11 cellular contexts compared by ENCODE assay signal in genomic region chr5:132424167-132424935, GRCh38. TPM values are rescaled to one million over a fixed set of nuclear protein-coding genes. Genes with fewer than 3 reads are reported as not detected.
A peak's percentile ranks its signal among the peaks of the same experiment; 100 is the strongest.
DNase-seq lines count a peak whose midpoint lies in the region; ATAC-seq and TF ChIP-seq lines count a peak whose summit lies in the region.
"Had no signal": no experiment of that assay in that cellular context is flagged by ENCODE, and none has a peak within 500 bp of the region (broad histone marks: within the 10 kb centered on the region; RNA-seq: fewer than 3 reads in every experiment).

No MANE protein-coding gene starts in this region.

- H3K27me3 Mint-ChIP-seq in activated CD8-positive, alpha-beta T cell treated with anti-CD3 and anti-CD28 coated beads, Interleukin-2, amount 10 ng/mL, durations not matched to agents 7 days and 5 days (ENCODE audit: low read depth): no peaks in the 10 kb centered on the region

- DNase-seq in left ventricle myocardium inferior (no peak), left ventricle myocardium superior (no peak), uterus (no peak), hypothalamus (lab: John Stamatoyannopoulos, UW) (no peak)
- DNase-seq in activated CD8-positive, alpha-beta T cell treated with anti-CD3 and anti-CD28 coated beads, Interleukin-2, amount 10 ng/mL, durations not matched to agents 7 days and 5 days: no peak
- DNase-seq: mesendoderm, NCI-H1092 treated with DMSO at 0.1 percent for 48 hours had no signal

- H3K27ac ChIP-seq in left ventricle myocardium inferior (replicated peaks) (peak overlapping the region; percentile 99), mucosa of rectum (ENCODE audit: low read depth in 2 of 2, low read length in 2 of 2) (peak overlapping the region; percentile 94), uterus (peak overlapping the region; percentile 51 to 68)
- H3K27ac ChIP-seq: VCaP had no signal

- no peak for TF ChIP-seq POLR2A in uterus (IDR thresholded peaks at IDR 0.05)

- peaks cover 79% of the 10 kb centered on the region for H3K36me3 Mint-ChIP-seq in activated CD8-positive, alpha-beta T cell treated with anti-CD3 and anti-CD28 coated beads, Interleukin-2, amount 10 ng/mL, durations not matched to agents 7 days and 5 days (ENCODE audit: low read depth)

- H3K4me1 ChIP-seq in left ventricle myocardium inferior (peaks cover 100% of the 10 kb centered on the region), mucosa of rectum (ENCODE audit: control insufficient read depth in 2 of 2, insufficient read depth in 2 of 2, low read length in 2 of 2) (peaks cover 96 to 97% of the 10 kb centered on the region in 2 donors), uterus (peaks cover 34 to 35% of the 10 kb centered on the region in 2 donors)

- intact Hi-C loops in left ventricle myocardium inferior (cut with micrococcal nuclease): no loop called here
- intact Hi-C loops in left ventricle myocardium superior (cut with micrococcal nuclease): no loop called here
- intact Hi-C loops in uterus (cut with DNase I; ENCODE audit: low total_unique reads): loop anchor here (5.0 kb wide), 1 partner anchor 63 kb away; no protein-coding TSS in a partner anchor

- CTCF ChIA-PET in activated CD8-positive, alpha-beta T cell treated with anti-CD3 and anti-CD28 coated beads, Interleukin-2, amount 10 ng/mL, durations not matched to agents 7 days and 5 days (lab: Charles Lee): interaction anchor here (1.3 to 11.9 kb wide), 8 partner anchors 8 to 77 kb away, joined by 3 to 141 read pairs (median 29); partner anchors contain the start of gene IRF1

- peaks cover 99% of the 10 kb centered on the region for H3K4me1 Mint-ChIP-seq in activated CD8-positive, alpha-beta T cell treated with anti-CD3 and anti-CD28 coated beads, Interleukin-2, amount 10 ng/mL, durations not matched to agents 7 days and 5 days (ENCODE audit: low read depth)

- H3K9me3 Mint-ChIP-seq in activated CD8-positive, alpha-beta T cell treated with anti-CD3 and anti-CD28 coated beads, Interleukin-2, amount 10 ng/mL, durations not matched to agents 7 days and 5 days (ENCODE audit: insufficient read depth): no peaks in the 10 kb centered on the region

- peak overlapping the region; percentile 74 for H3K4me3 Mint-ChIP-seq in activated CD8-positive, alpha-beta T cell treated with anti-CD3 and anti-CD28 coated beads, Interleukin-2, amount 10 ng/mL, durations not matched to agents 7 days and 5 days

- H3K9me3 ChIP-seq in left ventricle myocardium inferior (replicated peaks): no peaks in the 10 kb centered on the region
- H3K9me3 ChIP-seq in mucosa of rectum (ENCODE audit: control insufficient read depth in 2 of 2, low read length in 2 of 2): no peaks in the 10 kb centered on the region
- H3K9me3 ChIP-seq in uterus: no peaks in the 10 kb centered on the region

- TF ChIP-seq CTCF in left ventricle myocardium inferior (IDR thresholded peaks at IDR 0.05; ENCODE audit: borderline replicate concordance) (no peak), uterus (IDR thresholded peaks at IDR 0.05) (no peak)

- H3K27me3 ChIP-seq in left ventricle myocardium inferior (ENCODE audit: low read depth) (no peaks in the 10 kb centered on the region), mucosa of rectum (ENCODE audit: control insufficient read depth in 2 of 2, insufficient read depth in 2 of 2, low read length in 2 of 2) (no peaks in the 10 kb centered on the region), uterus (no peaks in the 10 kb centered on the region)

- H3K27ac Mint-ChIP-seq in activated CD8-positive, alpha-beta T cell treated with anti-CD3 and anti-CD28 coated beads, Interleukin-2, amount 10 ng/mL, durations not matched to agents 7 days and 5 days: peak overlapping the region; percentile 98

- H3K36me3 ChIP-seq in left ventricle myocardium inferior (peaks cover 5% of the 10 kb centered on the region), mucosa of rectum (ENCODE audit: control insufficient read depth in 2 of 2, insufficient read depth in 2 of 2, low read length in 2 of 2) (peaks cover 8 to 10% of the 10 kb centered on the region in 2 donors), uterus (no peaks in the 10 kb centered on the region)

- peak overlapping the region; percentile 64 to 82 for H3K9ac ChIP-seq in mucosa of rectum (ENCODE audit: low read depth in 1 of 2, low read length in 2 of 2)

- POLR2A ChIA-PET in activated CD8-positive, alpha-beta T cell treated with anti-CD3 and anti-CD28 coated beads, Interleukin-2, amount 10 ng/mL, durations not matched to agents 7 days and 5 days (lab: Charles Lee): interaction anchor here (3.7 to 12.1 kb wide), 8 partner anchors 8 to 72 kb away, joined by 36 to 435 read pairs (median 82); partner anchors contain the start of gene IRF1

- H3K4me3 ChIP-seq in left ventricle myocardium inferior: no peak overlapping the region
- H3K4me3 ChIP-seq in mucosa of rectum (ENCODE audit: low read length in 2 of 2): peak overlapping the region in 1 of 2 donors; percentile 58
- H3K4me3 ChIP-seq in uterus: no peak overlapping the region

- ATAC-seq in left ventricle myocardium superior (no peak), HG02970 (IDR thresholded peaks at IDR 0.05; ENCODE audit: low FRiP score, unreplicated experiment) (no peak), GM18907 (IDR thresholded peaks at IDR 0.05; ENCODE audit: unreplicated experiment) (no peak)
- ATAC-seq in activated CD8-positive, alpha-beta T cell treated with anti-CD3 and anti-CD28 coated beads, Interleukin-2, amount 10 ng/mL, durations not matched to agents 7 days and 5 days: no peak

RNA-seq across cellular contexts. Expression of gene SLC22A5, which starts 54.8 kb away (rescaled TPM):
- 20.8 TPM for total RNA-seq in left ventricle myocardium inferior
- 26.6 TPM for total RNA-seq in left ventricle myocardium superior
- total RNA-seq in activated CD8-positive, alpha-beta T cell treated with anti-CD3 and anti-CD28 coated beads, Interleukin-2, amount 10 ng/mL, durations not matched to agents 7 days and 5 days: 1 to 10 TPM; 2.2 to 3.5 TPM
- total RNA-seq in uterus: 10 to 100 TPM in 2 of 4 donors, 1 to 10 TPM in 2; 2.0 to 18.9 (median 10.0) TPM
